ENCODE assay signal across 17 cellular contexts in genomic region chr15:41797194-41797593, GRCh38. TPM values are rescaled to one million over a fixed set of nuclear protein-coding genes. Genes with fewer than 3 reads are reported as not detected.
DNase-seq lines count a peak whose midpoint lies in the region; ATAC-seq and TF ChIP-seq lines count a peak whose summit lies in the region.
"Had no signal": no experiment of that assay in that cellular context is flagged by ENCODE, and none has a peak within 500 bp of the region (broad histone marks: within the 10 kb centered on the region; RNA-seq: fewer than 3 reads in every experiment).

No MANE protein-coding gene starts in this region.

- 80% methylated on average over 4 of the region's 4 CpGs for WGBS in right cardiac atrium

- H3K4me1 ChIP-seq in cardiac muscle cell (ENCODE audit: low read depth) (peaks cover 63% of the 10 kb centered on the region), right cardiac atrium (ENCODE audit: control insufficient read depth, insufficient read depth, low read length) (peaks cover 8% of the 10 kb centered on the region), breast epithelium (peaks cover 3 to 10% of the 10 kb centered on the region in 2 donors)

- intact Hi-C loops in right cardiac atrium (cut with DNase I): no loop called here
- intact Hi-C loops in breast epithelium (cut with DNase I; ENCODE audit: low total_unique reads): no loop called here

- H3K4me3 ChIP-seq in cardiac muscle cell (no peak overlapping the region), right cardiac atrium (ENCODE audit: low read length) (no peak overlapping the region), breast epithelium (peak overlapping the region in 1 of 3 donors; percentile 43)

- H3K27me3 ChIP-seq in cardiac muscle cell (no peaks in the 10 kb centered on the region), right cardiac atrium (ENCODE audit: control insufficient read depth, insufficient read depth) (no peaks in the 10 kb centered on the region), breast epithelium (no peaks in the 10 kb centered on the region)
- H3K27me3 ChIP-seq: brain microvascular endothelial cell had no signal

- H3K9me3 ChIP-seq in cardiac muscle cell (ENCODE audit: low read depth) (no peaks in the 10 kb centered on the region), right cardiac atrium (ENCODE audit: control insufficient read depth, low read length) (no peaks in the 10 kb centered on the region), breast epithelium (no peaks in the 10 kb centered on the region)

- peaks cover 4% of the 10 kb centered on the region for H3K36me3 ChIP-seq in cardiac muscle cell
- no peaks in the 10 kb centered on the region for H3K36me3 ChIP-seq in breast epithelium

- ATAC-seq in right cardiac atrium (no peak), HG02938 (IDR thresholded peaks at IDR 0.05; ENCODE audit: unreplicated experiment) (no peak), GM21619 (IDR thresholded peaks at IDR 0.05; ENCODE audit: unreplicated experiment) (no peak)
- ATAC-seq: CD8-positive, alpha-beta T cell; WTC11 had no signal

- H3K27ac ChIP-seq in cardiac muscle cell (peak overlapping the region; percentile 92), right cardiac atrium (ENCODE audit: low read length) (no peak overlapping the region), breast epithelium (peak overlapping the region; percentile 68 to 82)
- H3K27ac ChIP-seq: brain microvascular endothelial cell had no signal

- no peak for TF ChIP-seq POLR2A in breast epithelium (IDR thresholded peaks at IDR 0.05)

- TF ChIP-seq CTCF in cardiac muscle cell (IDR thresholded peaks at IDR 0.05; ENCODE audit: low read depth, low read length): no peak
- TF ChIP-seq CTCF in breast epithelium (IDR thresholded peaks at IDR 0.05): no peak

- DNase-seq in cardiac muscle cell (ENCODE audit: low read depth in 1 of 2, low spot score in 1 of 2) (no peak), right cardiac atrium (no peak), breast epithelium (ENCODE audit: low spot score in 2 of 2) (no peak), myocyte (ENCODE audit: low read depth) (peak; percentile 38), NCI-H774 (lab: John Stamatoyannopoulos, UW) (no peak), RPMI8226 (no peak)
- DNase-seq: activated naive CD4-positive, alpha-beta T cell; brain microvascular endothelial cell; CD8-positive, alpha-beta T cell; effector memory CD4-positive, alpha-beta T cell; immature natural killer cell; NCI-H187 treated with DMSO at 0.1 percent for 48 hours; NCI-H526; stimulated activated naive CD4-positive, alpha-beta T cell had no signal

RNA-seq across cellular contexts. Expression of gene MAPKBP1, which starts 22.9 kb away (rescaled TPM):
- total RNA-seq in cardiac muscle cell (59.5 and 109 TPM in 2 replicates), right cardiac atrium (10 to 100 TPM; 16.0 to 20.4 (median 19.2) TPM), breast epithelium (10 to 100 TPM; 11.5 to 29.3 (median 24.3) TPM), myocyte (11.1 and 14.9 TPM in 2 replicates)
- polyA plus RNA-seq in cardiac muscle cell (37.7 and 55.0 TPM in 2 replicates), right cardiac atrium (11.2 TPM)
- polyA plus RNA-seq in myocyte (2012): 15.1 TPM

RNA-seq across cellular contexts. Expression of gene JMJD7, which starts 30.7 kb away (rescaled TPM):
- total RNA-seq in cardiac muscle cell: 22.8 and 29.4 TPM in 2 replicates
- polyA plus RNA-seq in cardiac muscle cell: 17.4 and 27.6 TPM in 2 replicates
- 10 to 100 TPM in 3 of 4 donors, 1 to 10 TPM in 1; 8.5 to 17.2 (median 16.2) TPM for total RNA-seq in right cardiac atrium
- 16.5 TPM for polyA plus RNA-seq in right cardiac atrium
- 10 to 100 TPM in 1 of 3 donors, 1 to 10 TPM in 2; 7.8 to 20.8 (median 8.8) TPM for total RNA-seq in breast epithelium
- 9.4 and 12.4 TPM in 2 replicates for total RNA-seq in myocyte
- polyA plus RNA-seq in myocyte (2012): 7.5 TPM

RNA-seq across cellular contexts. Expression of gene PLA2G4B, which starts 41.5 kb away (rescaled TPM):
- 11.8 and 20.1 TPM in 2 replicates for total RNA-seq in cardiac muscle cell
- polyA plus RNA-seq in cardiac muscle cell: 29.1 and 32.3 TPM in 2 replicates
- total RNA-seq in right cardiac atrium: 1 to 10 TPM; 1.8 to 7.1 (median 5.8) TPM
- polyA plus RNA-seq in right cardiac atrium: 3.9 TPM
- total RNA-seq in breast epithelium: 10 to 100 TPM in 2 of 3 donors, 1 to 10 TPM in 1; 3.2 to 11.0 (median 10.2) TPM
- 2.0 and 4.1 TPM in 2 replicates for total RNA-seq in myocyte
- 2.7 TPM for polyA plus RNA-seq in myocyte (2012)
